Comparison of ENCODE assay signal across 8 cellular contexts in genomic region chr2:43131051-43131889, GRCh38.
DNase-seq lines count a peak whose midpoint lies in the region; ATAC-seq, FAIRE-seq and TF ChIP-seq lines count a peak whose summit lies in the region.

No MANE protein-coding gene starts in this region.

- H3K27me3 Mint-ChIP-seq in astrocyte (ENCODE audit: low read depth, unreplicated experiment), result no peaks in the 10 kb centered on the region

- no peaks in the 10 kb centered on the region for H3K9me3 ChIP-seq in HUES48 (ENCODE audit: control insufficient read depth, insufficient read depth, low read length)
- H3K9me3 ChIP-seq in astrocyte (ENCODE audit: insufficient read depth, low read depth, low read length), result no peaks in the 10 kb centered on the region

- H3K4me1 Mint-ChIP-seq in astrocyte (ENCODE audit: low read depth, unreplicated experiment), result peaks cover 36% of the 10 kb centered on the region

- H4K20me1 ChIP-seq in astrocyte (ENCODE audit: insufficient read depth, low read length), result no peaks in the 10 kb centered on the region

- H3K9me3 Mint-ChIP-seq in astrocyte (ENCODE audit: unreplicated experiment), result no peaks in the 10 kb centered on the region

- H3K27me3 ChIP-seq in HUES48 (ENCODE audit: control insufficient read depth, insufficient read depth, low read length), result no peaks in the 10 kb centered on the region
- H3K27me3 ChIP-seq in astrocyte (ENCODE audit: insufficient read depth, low read length), result no peaks in the 10 kb centered on the region

- no peaks in the 10 kb centered on the region for H3K36me3 ChIP-seq in HUES48 (ENCODE audit: control insufficient read depth, insufficient read depth, low read length)
- no peaks in the 10 kb centered on the region for H3K36me3 ChIP-seq in astrocyte (ENCODE audit: insufficient read depth, low read length)

- no peaks in the 10 kb centered on the region for H3K79me2 ChIP-seq in astrocyte (ENCODE audit: insufficient read depth, low read length)

- DNase-seq in ACHN (peak; percentile 62), T-helper 9 cell (peak; percentile 78), astrocyte (ENCODE audit: low read depth) (peak; percentile 91), hippocampal formation (lab: John Stamatoyannopoulos, UW) (peak; percentile 25 to 34), epidermal melanocyte (ENCODE audit: insufficient read length, low spot score) (no peak)
- DNase-seq in stimulated activated CD4-positive, alpha-beta T cell treated with anti-CD3 and anti-CD28 coated beads, Interleukin-12 subunit alpha, Interleukin-12 subunit beta, amount 100 ng/mL, for 4 hours, result peak; percentile 54

- H3K4me3 ChIP-seq in HUES48 (ENCODE audit: low read depth, low read length) (no peak overlapping the region), astrocyte (ENCODE audit: insufficient read depth, low read depth, low read length) (no peak overlapping the region)

- in situ Hi-C loops in ACHN (cut with HindIII; ENCODE audit: low pct_ligation_motif_present, low pct_unique_long_range_greater_than_20kb, low sequenced_read_pairs), result no loop called here

- TF ChIP-seq CTCF in astrocyte (IDR thresholded peaks at IDR 0.05; ENCODE audit: insufficient read depth, low read depth, low read length), result no peak

- peak; percentile 54 for ATAC-seq in GM18907 (IDR thresholded peaks at IDR 0.05; ENCODE audit: unreplicated experiment)

- FAIRE-seq in astrocyte (lab: Jason Lieb, UNC), result no peak

- peak overlapping the region; percentile 68 for H3K4me2 ChIP-seq in astrocyte (ENCODE audit: low read length)

- no peaks in the 10 kb centered on the region for H3K36me3 Mint-ChIP-seq in astrocyte (ENCODE audit: low read depth, unreplicated experiment)

- no peak overlapping the region for H2AFZ ChIP-seq in astrocyte (ENCODE audit: low read depth, low read length)

- no peak overlapping the region for H3K9ac ChIP-seq in HUES48 (ENCODE audit: low read depth, low read length)
- H3K9ac ChIP-seq in astrocyte (ENCODE audit: low read length), result peak overlapping the region; percentile 38

- H3K27ac ChIP-seq in HUES48 (ENCODE audit: low read depth, low read length), result peak overlapping the region; percentile 12
- H3K27ac ChIP-seq in astrocyte (ENCODE audit: low read depth, low read length), result peak overlapping the region; percentile 21

- no peak overlapping the region for H3K4me3 Mint-ChIP-seq in astrocyte (ENCODE audit: unreplicated experiment)

- peaks cover 19% of the 10 kb centered on the region for H3K4me1 ChIP-seq in HUES48 (ENCODE audit: control insufficient read depth, insufficient read depth, low read length)
- H3K4me1 ChIP-seq in astrocyte (ENCODE audit: insufficient read depth, low read length), result peaks cover 27% of the 10 kb centered on the region

- H3K27ac Mint-ChIP-seq in astrocyte (ENCODE audit: unreplicated experiment), result no peak overlapping the region
